In the genomic region with DNA sequence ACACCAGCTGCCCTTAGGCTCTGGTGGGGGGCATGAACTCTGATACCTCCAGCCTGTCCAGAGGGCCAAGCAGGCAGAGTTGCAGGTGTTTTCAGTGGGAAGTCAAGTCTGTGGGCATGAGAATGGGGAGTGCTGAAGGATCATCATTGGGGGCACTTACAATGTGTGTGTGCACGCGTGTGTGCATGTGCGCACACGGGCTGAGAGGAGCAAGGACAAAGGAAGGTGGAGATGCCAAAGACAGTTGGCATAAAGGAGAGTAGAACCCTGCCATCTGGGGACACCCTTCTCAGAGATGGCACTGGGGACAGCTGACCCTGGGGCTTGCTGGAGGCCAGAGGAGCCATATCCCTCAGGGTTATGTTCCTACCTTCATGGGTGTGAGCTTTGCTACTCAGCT, we compare ENCODE assay signal across 31 cellular contexts.
"Had no signal": no experiment of that assay in that cellular context is flagged by ENCODE, and none has a peak within 500 bp of the region (broad histone marks: within the 10 kb centered on the region; RNA-seq: fewer than 3 reads in every experiment).

No MANE protein-coding gene starts in this region.

- H3K27ac Mint-ChIP-seq: naive thymus-derived CD8-positive, alpha-beta T cell; natural killer cell treated with Interleukin-12 subunit alpha and Interleukin-12 subunit beta and Interleukin-15 and Interleukin-18, amount 100 ng/mL, for 72 hours; nephron progenitor cell; progenitor cell of endocrine pancreas; stimulated activated effector memory CD8-positive, alpha-beta T cell treated with anti-CD3 and anti-CD28 coated beads, Interleukin-12 subunit alpha, Interleukin-12 subunit beta, amount 100 ng/mL, for 72 hours; stimulated activated naive CD8-positive, alpha-beta T cell treated with anti-CD3 and anti-CD28 coated beads, Interleukin-15, amount 100 ng/mL, for 72 hours; type B pancreatic cell had no signal

- H3K9me3 ChIP-seq: neutrophil, ovary, psoas muscle, suprapubic skin, testis, tibial artery, transverse colon, upper lobe of right lung, vagina had no signal

- H3K4me1 ChIP-seq: parathyroid adenoma, psoas muscle, suprapubic skin, testis, tibial artery, transverse colon, upper lobe of right lung, vagina had no signal

- DNase-seq: naive B cell; naive thymus-derived CD8-positive, alpha-beta T cell; nephron progenitor cell; nucleus accumbens; ovary; posterior cingulate gyrus; psoas muscle; right cardiac atrium; stimulated activated CD4-positive, alpha-beta T cell treated with anti-CD3 and anti-CD28 coated beads, Interleukin-15, amount 100 ng/mL, for 24 hours; stimulated activated CD4-positive, alpha-beta T cell treated with anti-CD3 and anti-CD28 coated beads, Interleukin-2, amount 100 ng/mL, for 24 hours; stimulated activated CD4-positive, alpha-beta T cell treated with anti-CD3 and anti-CD28 coated beads, Interleukin-2, amount 100 ng/mL, for 48 hours; stimulated activated CD4-positive, alpha-beta T cell treated with anti-CD3 and anti-CD28 coated beads, Interleukin-4, amount 100 ng/mL, for 24 hours; stimulated activated naive CD4-positive, alpha-beta T cell; stimulated activated naive CD8-positive, alpha-beta T cell treated with anti-CD3 and anti-CD28 coated beads, Interleukin-15, amount 100 ng/mL, for 72 hours; stimulated activated naive CD8-positive, alpha-beta T cell treated with anti-CD3 and anti-CD28 coated beads, Interleukin-15, Interleukin-2, amounts not matched to agents 100 U/mL and 50 U/mL, for 24 hours; substantia nigra; testis; tibial artery; transverse colon; upper lobe of right lung had no signal

- H3K4me3 Mint-ChIP-seq: naive B cell; naive thymus-derived CD8-positive, alpha-beta T cell; natural killer cell treated with Interleukin-12 subunit alpha and Interleukin-12 subunit beta and Interleukin-15 and Interleukin-18, amount 100 ng/mL, for 72 hours; nephron progenitor cell; neural crest cell; stimulated activated effector memory CD8-positive, alpha-beta T cell treated with anti-CD3 and anti-CD28 coated beads, Interleukin-12 subunit alpha, Interleukin-12 subunit beta, amount 100 ng/mL, for 72 hours; stimulated activated naive CD8-positive, alpha-beta T cell treated with anti-CD3 and anti-CD28 coated beads, Interleukin-15, amount 100 ng/mL, for 72 hours; type B pancreatic cell had no signal

- H3K36me3 Mint-ChIP-seq: naive B cell; naive thymus-derived CD8-positive, alpha-beta T cell; natural killer cell treated with Interleukin-12 subunit alpha and Interleukin-12 subunit beta and Interleukin-15 and Interleukin-18, amount 100 ng/mL, for 72 hours; stimulated activated effector memory CD8-positive, alpha-beta T cell treated with anti-CD3 and anti-CD28 coated beads, Interleukin-12 subunit alpha, Interleukin-12 subunit beta, amount 100 ng/mL, for 72 hours; type B pancreatic cell had no signal

- H3K36me3 ChIP-seq: neutrophil, ovary, suprapubic skin, tibial artery, transverse colon, upper lobe of right lung, vagina had no signal

- H3K9me3 Mint-ChIP-seq: natural killer cell treated with Interleukin-12 subunit alpha and Interleukin-12 subunit beta and Interleukin-15 and Interleukin-18, amount 100 ng/mL, for 72 hours; nephron progenitor cell; neural crest cell; type B pancreatic cell had no signal

- ATAC-seq: naive thymus-derived CD8-positive, alpha-beta T cell; natural killer cell treated with Interleukin-12 subunit alpha and Interleukin-12 subunit beta and Interleukin-15 and Interleukin-18, amount 100 ng/mL, for 72 hours; psoas muscle; right cardiac atrium; sciatic nerve; stimulated activated effector memory CD8-positive, alpha-beta T cell treated with anti-CD3 and anti-CD28 coated beads, Interleukin-12 subunit alpha, Interleukin-12 subunit beta, amount 100 ng/mL, for 72 hours; stimulated activated naive CD8-positive, alpha-beta T cell treated with anti-CD3 and anti-CD28 coated beads, Interleukin-15, amount 100 ng/mL, for 72 hours; stimulated activated naive CD8-positive, alpha-beta T cell treated with anti-CD3 and anti-CD28 coated beads, Interleukin-15, Interleukin-2, amounts not matched to agents 100 U/mL and 50 U/mL, for 24 hours; upper lobe of right lung had no signal

- H3K27me3 Mint-ChIP-seq: stimulated activated naive CD8-positive, alpha-beta T cell treated with anti-CD3 and anti-CD28 coated beads, Interleukin-15, amount 100 ng/mL, for 72 hours had no signal

- H3K27me3 ChIP-seq: neutrophil, ovary, suprapubic skin, testis, tibial artery, transverse colon, upper lobe of right lung, vagina had no signal

- H3K27ac ChIP-seq: neutrophil, ovary, parathyroid adenoma, psoas muscle, skin epidermis, suprapubic skin, testis, tibial artery, transverse colon, upper lobe of right lung, vagina had no signal

- H3K4me1 Mint-ChIP-seq: naive B cell; naive thymus-derived CD8-positive, alpha-beta T cell; nephron progenitor cell; neural crest cell; stimulated activated effector memory CD8-positive, alpha-beta T cell treated with anti-CD3 and anti-CD28 coated beads, Interleukin-12 subunit alpha, Interleukin-12 subunit beta, amount 100 ng/mL, for 72 hours; stimulated activated naive CD8-positive, alpha-beta T cell treated with anti-CD3 and anti-CD28 coated beads, Interleukin-15, amount 100 ng/mL, for 72 hours had no signal

- H3K4me3 ChIP-seq: ovary, psoas muscle, skin epidermis, suprapubic skin, testis, tibial artery, transverse colon, upper lobe of right lung, vagina had no signal
